In genomic region chr2:71449343-71449742, GRCh38 we compare ENCODE assay signal across 22 cellular contexts.
"Had no signal": no experiment of that assay in that cellular context is flagged by ENCODE, and none has a peak within 500 bp of the region (broad histone marks: within the 10 kb centered on the region; RNA-seq: fewer than 3 reads in every experiment).

No MANE protein-coding gene starts in this region.

- H3K27me3 ChIP-seq: gastroesophageal sphincter, pancreas, right lobe of liver, testis had no signal

- H3K36me3 ChIP-seq: left ventricle myocardium inferior, pancreas, right lobe of liver, WERI-Rb-1 had no signal

- H3K9me3 ChIP-seq: gastroesophageal sphincter, heart right ventricle, left ventricle myocardium inferior, pancreas, right lobe of liver, stomach, testis had no signal

- H3K4me3 Mint-ChIP-seq: activated naive CD4-positive, alpha-beta T cell treated with anti-CD3 and anti-CD28 coated beads for 36 hours; activated naive CD8-positive, alpha-beta T cell treated with anti-CD3 and anti-CD28 coated beads, Interleukin-2, amount 50 U/mL, for 24 hours; activated T-cell treated with anti-CD3 and anti-CD28 coated beads, Interleukin-2, amount 50 U/mL, for 24 hours; brain; type B pancreatic cell had no signal

- ATAC-seq: activated naive CD8-positive, alpha-beta T cell treated with anti-CD3 and anti-CD28 coated beads, Interleukin-2, amount 50 U/mL, for 24 hours; gastroesophageal sphincter; heart right ventricle; pancreas; right lobe of liver had no signal

- H3K4me3 ChIP-seq: gastroesophageal sphincter, heart right ventricle, left ventricle myocardium inferior, pancreas, right lobe of liver, smooth muscle cell, stomach, testis had no signal

- H3K27ac ChIP-seq: gastroesophageal sphincter, pancreas, right lobe of liver, stomach, testis, WERI-Rb-1 had no signal

- FAIRE-seq: colon, pancreas had no signal

- H3K4me2 ChIP-seq: smooth muscle cell had no signal

- DNase-seq: activated CD4-positive, alpha-beta T cell treated with anti-CD3 and anti-CD28 coated beads for 1 hour; activated CD4-positive, alpha-beta T cell treated with anti-CD3 and anti-CD28 coated beads, Interleukin-2, amount 50 U/mL, for 48 hours; activated naive CD4-positive, alpha-beta T cell treated with anti-CD3 and anti-CD28 coated beads for 36 hours; activated naive CD8-positive, alpha-beta T cell treated with anti-CD3 and anti-CD28 coated beads, Interleukin-2, amount 50 U/mL, for 24 hours; activated T-cell treated with anti-CD3 and anti-CD28 coated beads, Interleukin-2, amount 50 U/mL, for 24 hours; anterior cingulate cortex; caudate nucleus; heart right ventricle; kidney glomerular epithelial cell; left ventricle myocardium inferior; pancreas; right lobe of liver; stimulated activated CD4-positive, alpha-beta T cell treated with anti-CD3 and anti-CD28 coated beads, Interleukin-4, amount 100 ng/mL, for 1 hour; stomach; testis; WERI-Rb-1 had no signal

- H3K9me3 Mint-ChIP-seq: activated naive CD4-positive, alpha-beta T cell treated with anti-CD3 and anti-CD28 coated beads for 36 hours; activated naive CD8-positive, alpha-beta T cell treated with anti-CD3 and anti-CD28 coated beads, Interleukin-2, amount 50 U/mL, for 24 hours; activated T-cell treated with anti-CD3 and anti-CD28 coated beads, Interleukin-2, amount 50 U/mL, for 24 hours; activated T-helper 2 cell treated with anti-CD3 and anti-CD28 coated beads, Interferon-gamma antibody, Interleukin-2, Interleukin-4, amounts not matched to agents 10 μg/mL and 5 μg/mL and 100 μg/mL, durations not matched to agents 14 hours and 24 hours and 36 hours had no signal

- H3K27ac Mint-ChIP-seq: activated naive CD4-positive, alpha-beta T cell treated with anti-CD3 and anti-CD28 coated beads for 36 hours; activated naive CD8-positive, alpha-beta T cell treated with anti-CD3 and anti-CD28 coated beads, Interleukin-2, amount 50 U/mL, for 24 hours; activated T-cell treated with anti-CD3 and anti-CD28 coated beads, Interleukin-2, amount 50 U/mL, for 24 hours; activated T-helper 2 cell treated with anti-CD3 and anti-CD28 coated beads, Interferon-gamma antibody, Interleukin-2, Interleukin-4, amounts not matched to agents 10 μg/mL and 5 μg/mL and 100 μg/mL, durations not matched to agents 14 hours and 24 hours and 36 hours; brain; type B pancreatic cell had no signal
